In genomic region chr1:202216691-202217090, GRCh38 we compare ENCODE assay signal across 1 cellular context.
A peak's percentile ranks its signal among the peaks of the same experiment; 100 is the strongest.
TF ChIP-seq lines count a peak whose summit lies in the region.

No MANE protein-coding gene starts in this region.

TF ChIP-seq in WTC11, 78 proteins besides CTCF, POLR2A, EP300 and RAD21:
- TF ChIP-seq FOXP1 (CRISPR knock-in tag; IDR thresholded peaks at IDR 0.05; ENCODE audit: borderline replicate concordance) (no peak), GABPB1 (CRISPR knock-in tag; IDR thresholded peaks at IDR 0.05) (peak; percentile 60)
TF ChIP-seq in WTC11: peak in this region for 1.
